4 cellular contexts compared by ENCODE assay signal in the genomic region with DNA sequence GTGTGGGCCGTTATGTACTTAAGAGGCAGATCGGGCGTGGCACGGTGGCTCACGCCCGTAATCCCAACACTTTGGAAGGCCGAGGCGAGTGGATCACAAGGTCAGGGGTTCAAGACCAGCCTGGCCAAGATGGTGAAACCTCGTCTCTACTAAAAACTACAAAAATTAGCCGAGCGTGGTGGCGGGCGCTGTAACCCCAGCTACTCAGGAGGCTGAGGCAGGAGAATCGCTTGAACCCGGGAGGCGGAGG. TPM values are rescaled to one million over a fixed set of nuclear protein-coding genes. Genes with fewer than 3 reads are reported as not detected.
A peak's percentile ranks its signal among the peaks of the same experiment; 100 is the strongest.
DNase-seq lines count a peak whose midpoint lies in the region; ATAC-seq, FAIRE-seq and TF ChIP-seq lines count a peak whose summit lies in the region.
"Not testable (repeated sequence)": the region's sequence is repeated elsewhere in the genome, so short reads cannot be mapped to it uniquely, and the experiment has no call there.

No MANE protein-coding gene starts in this region.

- H3K9me3 ChIP-seq in NT2/D1 (ENCODE audit: insufficient read depth, low read length); lung (ENCODE audit: control insufficient read depth in 2 of 2, insufficient read depth in 1 of 2, low read length in 1 of 2); tibial nerve: not testable (repeated sequence)

- H3K9ac ChIP-seq in NT2/D1 (ENCODE audit: insufficient read length, low read depth): peak overlapping the region; percentile 98

- H3K27ac ChIP-seq in lung (ENCODE audit: low read depth in 1 of 2, low read length in 1 of 2) (peak overlapping the region; percentile 57 to 95), tibial nerve (peak overlapping the region; percentile 86 to 97 (median 92))

- not testable (repeated sequence) for DNase-seq in NT2/D1 (ENCODE audit: low read depth, low spot score); bronchial epithelial cell (ENCODE audit: low read depth); lung (ENCODE audit: low spot score); tibial nerve (ENCODE audit: low spot score in 2 of 2)

- 2 to 4% methylated on average over 16 of the region's 16 CpGs for WGBS in lung, 2 donors
- WGBS in tibial nerve, 2 donors: 1 to 3% methylated on average over 16 of the region's 16 CpGs

- peak overlapping the region; percentile 91 for H3K4me3 ChIP-seq in NT2/D1 (ENCODE audit: insufficient read length, low read depth)
- H3K4me3 ChIP-seq in bronchial epithelial cell (ENCODE audit: low read depth, low read length): peak overlapping the region; percentile 47
- peak overlapping the region; percentile 44 for H3K4me3 ChIP-seq in lung
- H3K4me3 ChIP-seq in tibial nerve: peak overlapping the region; percentile 50 to 56 (median 54)

- not testable (repeated sequence) for FAIRE-seq in bronchial epithelial cell (lab: Jason Lieb, UNC)

- H3K27me3 ChIP-seq in NT2/D1 (ENCODE audit: insufficient read depth, insufficient read length); bronchial epithelial cell (ENCODE audit: control insufficient read depth, insufficient read depth, low read length); lung (ENCODE audit: control insufficient read depth, insufficient read depth); tibial nerve: not testable (repeated sequence)

- TF ChIP-seq EP300 in tibial nerve (IDR thresholded peaks at IDR 0.05): not testable (repeated sequence)

- ATAC-seq in lung (ENCODE audit: insufficient read depth, low FRiP score): not testable (repeated sequence)

- peaks cover 26% of the 10 kb centered on the region for H3K4me1 ChIP-seq in NT2/D1 (ENCODE audit: insufficient read depth, insufficient read length)
- not testable (repeated sequence) for H3K4me1 ChIP-seq in lung (ENCODE audit: control insufficient read depth in 2 of 2, insufficient read depth in 2 of 2, low read length in 2 of 2)
- H3K4me1 ChIP-seq in tibial nerve: peaks cover 0 to 52% (median 20%) of the 10 kb centered on the region in 4 donors

- TF ChIP-seq POLR2A in tibial nerve (IDR thresholded peaks at IDR 0.05): not testable (repeated sequence)

- not testable (repeated sequence) for TF ChIP-seq CTCF in bronchial epithelial cell (IDR thresholded peaks at IDR 0.05; ENCODE audit: insufficient read depth, low read length, severe bottlenecking); lung (IDR thresholded peaks at IDR 0.05; ENCODE audit: control extremely low read depth, extremely low read depth); tibial nerve (IDR thresholded peaks at IDR 0.05)

- H3K36me3 ChIP-seq in NT2/D1 (ENCODE audit: insufficient read depth, insufficient read length, low read length) (peaks cover 37% of the 10 kb centered on the region), tibial nerve (peaks cover 0 to 33% (median 0%) of the 10 kb centered on the region in 3 donors)
- not testable (repeated sequence) for H3K36me3 ChIP-seq in bronchial epithelial cell (ENCODE audit: control insufficient read depth, insufficient read depth, low read length); lung (ENCODE audit: control insufficient read depth in 2 of 2, insufficient read depth in 2 of 2, low read length in 2 of 2)

RNA-seq across cellular contexts. Expression of gene THBS3, which starts 13.8 kb away (rescaled TPM):
- total RNA-seq in bronchial epithelial cell (16.3 and 19.6 TPM in 2 replicates), lung (10 to 100 TPM; 26.6 to 33.1 TPM), tibial nerve (100 to 1,000 TPM in 1 of 4 donors, 10 to 100 TPM in 3; 33.9 to 119 (median 52.6) TPM)
- polyA plus RNA-seq in lung: 10 to 100 TPM; 11.4 to 22.1 TPM

RNA-seq across cellular contexts. Expression of gene MTX1, which starts 14.6 kb away (rescaled TPM):
- total RNA-seq in bronchial epithelial cell: 48.4 and 49.5 TPM in 2 replicates
- 10 to 100 TPM; 25.6 to 46.7 TPM for total RNA-seq in lung
- polyA plus RNA-seq in lung: 10 to 100 TPM; 69.9 to 72.1 TPM
- total RNA-seq in tibial nerve: 10 to 100 TPM; 30.1 to 50.7 (median 35.3) TPM

RNA-seq across cellular contexts. Expression of gene TRIM46, which starts 20.3 kb away (rescaled TPM):
- total RNA-seq in bronchial epithelial cell (0.26 and 0.64 TPM in 2 replicates), lung (under 1 TPM; 0.60 to 0.71 TPM), tibial nerve (10 to 100 TPM in 2 of 4 donors, 1 to 10 TPM in 2; 6.0 to 20.4 (median 12.7) TPM)
- under 1 TPM; 0.26 to 0.31 TPM for polyA plus RNA-seq in lung

RNA-seq across cellular contexts. Expression of gene KRTCAP2, which starts 20.8 kb away (rescaled TPM):
- total RNA-seq in bronchial epithelial cell (76.3 and 133 TPM in 2 replicates), lung (100 to 1,000 TPM in 1 of 2 donors, 10 to 100 TPM in 1; 58.2 to 162 TPM), tibial nerve (100 to 1,000 TPM; 102 to 167 (median 146) TPM)
- 100 to 1,000 TPM; 218 to 592 TPM for polyA plus RNA-seq in lung

RNA-seq across cellular contexts. Expression of gene DPM3, which starts 53.6 kb away (rescaled TPM):
- total RNA-seq in bronchial epithelial cell (37.4 and 43.5 TPM in 2 replicates), lung (10 to 100 TPM; 33.7 to 99.6 TPM), tibial nerve (100 to 1,000 TPM in 2 of 4 donors, 10 to 100 TPM in 2; 74.7 to 115 (median 95.6) TPM)
- polyA plus RNA-seq in lung: 100 to 1,000 TPM; 166 to 491 TPM
